20 cellular contexts compared by ENCODE assay signal in the genomic region with DNA sequence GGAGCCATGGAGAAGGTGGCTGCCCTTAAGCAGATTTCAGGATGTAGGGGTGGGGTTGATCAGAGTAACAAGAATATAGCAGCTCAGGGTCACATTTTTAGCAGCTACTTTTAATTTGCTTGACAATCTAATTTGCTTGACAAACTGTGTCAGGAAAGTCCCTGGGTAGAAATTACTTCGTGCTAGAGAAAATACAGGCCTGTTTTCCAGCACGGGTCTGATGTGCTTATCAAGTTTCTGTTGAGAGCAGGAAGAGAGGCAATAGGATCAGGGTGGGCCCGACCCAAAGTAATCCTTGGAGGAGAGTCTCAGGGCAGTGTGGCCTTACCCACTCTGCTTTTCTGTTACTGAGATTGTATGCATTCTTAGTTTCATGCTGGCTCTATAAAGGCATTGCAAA.
DNase-seq lines count a peak whose midpoint lies in the region; ATAC-seq and TF ChIP-seq lines count a peak whose summit lies in the region.
"Had no signal": no experiment of that assay in that cellular context is flagged by ENCODE, and none has a peak within 500 bp of the region (broad histone marks: within the 10 kb centered on the region; RNA-seq: fewer than 3 reads in every experiment).

No MANE protein-coding gene starts in this region.

- peak overlapping the region; percentile 23 for H3K27ac Mint-ChIP-seq in neural progenitor cell
- H3K27ac Mint-ChIP-seq: CD8-positive, alpha-beta T cell had no signal

- H3K4me3 ChIP-seq in SK-N-SH (ENCODE audit: low read depth in 2 of 2, low read length in 1 of 2) (no peak overlapping the region), GM23248 (no peak overlapping the region), SK-N-MC (no peak overlapping the region), neural progenitor cell (no peak overlapping the region)
- H3K4me3 ChIP-seq: BLaER1, HAP-1, MG63 had no signal

- no peak overlapping the region for H3K4me3 Mint-ChIP-seq in neural progenitor cell
- H3K4me3 Mint-ChIP-seq: CD8-positive, alpha-beta T cell had no signal

- H3K9me3 ChIP-seq in SK-N-SH, result no peaks in the 10 kb centered on the region
- H3K9me3 ChIP-seq in GM23248 (ENCODE audit: low read depth), result no peaks in the 10 kb centered on the region
- H3K9me3 ChIP-seq in SK-N-MC (ENCODE audit: low read depth, low read length), result 0 out of 2 replicates have a peak, but pooled peaks cover 2% of the 10 kb centered on the region
- H3K9me3 ChIP-seq in neural progenitor cell (ENCODE audit: low read depth), result no peaks in the 10 kb centered on the region
- H3K9me3 ChIP-seq: BLaER1, HAP-1, MG63 had no signal

- CTCF ChIA-PET in SK-N-SH (lab: Yijun Ruan, JAX), result interaction anchor here (0.7 to 1.6 kb wide), 5 partner anchors 19 to 475 kb away, joined by 3 to 4 read pairs (median 4); no protein-coding TSS in a partner anchor

- DNase-seq in SK-N-SH, result no peak
- no peak for DNase-seq in GM23248
- no peak for DNase-seq in SK-N-MC (ENCODE audit: low read depth, low spot score)
- DNase-seq in neural progenitor cell (ENCODE audit: low spot score), result no peak
- no peak for DNase-seq in KG1 (lab: John Stamatoyannopoulos, UW)
- no peak for DNase-seq in SIG-M5 (lab: John Stamatoyannopoulos, UW)
- DNase-seq in COLO668 (lab: John Stamatoyannopoulos, UW; ENCODE audit: unreplicated experiment), result no peak
- DNase-seq: CD8-positive, alpha-beta T cell; DMS53; NCI-H1092; NCI-H1436 treated with DMSO at 0.1 percent for 48 hours; NCI-H2029 treated with DMSO at 0.1 percent for 48 hours; NCI-H446 treated with DMSO at 0.1 percent for 48 hours; NCI-H69; NK-92 treated with Interleukin-12 subunit alpha and Interleukin-12 subunit beta, amount 100 ng/mL, for 24 hours; SW 1271 had no signal

- H3K4me1 ChIP-seq in SK-N-SH (ENCODE audit: control insufficient read depth in 1 of 2, insufficient read depth in 2 of 2, low read depth in 1 of 2, low read length in 1 of 2) (peaks cover 8 to 34% of the 10 kb centered on the region in 2 experiments; a peak in 3 of 4 replicates), GM23248 (ENCODE audit: insufficient read depth) (peaks cover 6% of the 10 kb centered on the region; the same call in 1 of the 2 replicates), neural progenitor cell (peaks cover 20% of the 10 kb centered on the region)
- H3K4me1 ChIP-seq: HAP-1 had no signal

- no peaks in the 10 kb centered on the region for H3K27me3 ChIP-seq in SK-N-SH (ENCODE audit: insufficient read depth)
- H3K27me3 ChIP-seq in GM23248 (replicated peaks; ENCODE audit: insufficient read depth), result no peaks in the 10 kb centered on the region
- H3K27me3 ChIP-seq in neural progenitor cell, result no peaks in the 10 kb centered on the region
- H3K27me3 ChIP-seq: BLaER1, MG63 had no signal

- TF ChIP-seq RAD21 in SK-N-SH (IDR thresholded peaks at IDR 0.05; ENCODE audit: low read length), result peak; percentile 16; the same call in 1 of the 2 replicates

- H3K4me2 ChIP-seq in SK-N-SH (no peak overlapping the region), GM23248 (ENCODE audit: unreplicated experiment) (no peak overlapping the region), neural progenitor cell (no peak overlapping the region)
- H3K4me2 ChIP-seq: BLaER1 had no signal

- no peak overlapping the region for H3K27ac ChIP-seq in SK-N-SH (ENCODE audit: low read depth in 2 of 2, low read length in 1 of 2)
- no peak overlapping the region for H3K27ac ChIP-seq in GM23248
- H3K27ac ChIP-seq in SK-N-MC, result peak overlapping the region; percentile 6; the same call in 1 of the 2 replicates
- H3K27ac ChIP-seq in neural progenitor cell, result no peak overlapping the region
- H3K27ac ChIP-seq: BLaER1 had no signal

- H3K79me2 ChIP-seq in SK-N-SH (ENCODE audit: insufficient read depth) (no peaks in the 10 kb centered on the region), GM23248 (ENCODE audit: insufficient read depth) (peaks cover 6% of the 10 kb centered on the region), neural progenitor cell (ENCODE audit: low read depth) (no peaks in the 10 kb centered on the region)

- no peak for ATAC-seq in SK-N-SH treated with all-trans-retinoic acid at 6 μM for 48 hours
- ATAC-seq: CD8-positive, alpha-beta T cell had no signal

- H2AFZ ChIP-seq in SK-N-SH (ENCODE audit: low read depth) (no peak overlapping the region), GM23248 (peak overlapping the region; percentile 33), neural progenitor cell (replicated peaks) (no peak overlapping the region)

- no peaks in the 10 kb centered on the region for H3K36me3 Mint-ChIP-seq in neural progenitor cell
- H3K36me3 Mint-ChIP-seq: CD8-positive, alpha-beta T cell had no signal

- peaks cover 11% of the 10 kb centered on the region for H3K9me3 Mint-ChIP-seq in neural progenitor cell
- H3K9me3 Mint-ChIP-seq: CD8-positive, alpha-beta T cell had no signal

- H4K20me1 ChIP-seq in SK-N-SH (ENCODE audit: insufficient read depth) (no peaks in the 10 kb centered on the region), GM23248 (ENCODE audit: insufficient read depth) (no peaks in the 10 kb centered on the region), neural progenitor cell (ENCODE audit: low read depth) (no peaks in the 10 kb centered on the region)
- H4K20me1 ChIP-seq: BLaER1 had no signal

- peak in 1 of 2 experiments; percentile 56; a peak in 1 of 4 replicates for TF ChIP-seq EP300 in SK-N-SH (IDR thresholded peaks at IDR 0.05; ENCODE audit: borderline replicate concordance in 1 of 2, low read depth in 1 of 2, low read length in 1 of 2)

- in situ Hi-C loops in GM23248 (cut with MboI), result no loop called here

- WGBS in SK-N-SH (ENCODE audit: low lambda C conversion rate), result 2% methylated on average over 3 of the region's 3 CpGs
- 0 to 8% methylated on average over 3 of the region's 3 CpGs for WGBS in GM23248 (ENCODE audit: low coverage in 1 of 2, low lambda C conversion rate in 2 of 2, missing lambda C conversion rate in 2 of 2), 2 experiments

- H3K9ac ChIP-seq in SK-N-SH (no peak overlapping the region), GM23248 (no peak overlapping the region), SK-N-MC (ENCODE audit: insufficient read length) (no peak overlapping the region), neural progenitor cell (no peak overlapping the region)
- H3K9ac ChIP-seq: BLaER1 had no signal

- H3K36me3 ChIP-seq in SK-N-SH (replicated peaks in 1 of 2; ENCODE audit: control insufficient read depth in 1 of 2, insufficient read depth in 2 of 2, low read length in 1 of 2) (no peaks in the 10 kb centered on the region), GM23248 (ENCODE audit: low read depth) (no peaks in the 10 kb centered on the region), SK-N-MC (ENCODE audit: insufficient read depth, low read length) (no peaks in the 10 kb centered on the region), neural progenitor cell (no peaks in the 10 kb centered on the region)
- H3K36me3 ChIP-seq: BLaER1, HAP-1, MG63 had no signal

- H3K9me2 ChIP-seq in SK-N-SH (no peaks in the 10 kb centered on the region), GM23248 (ENCODE audit: insufficient read depth) (no peaks in the 10 kb centered on the region)

- POLR2A ChIA-PET in SK-N-SH (lab: Yijun Ruan, JAX), result no interaction called here

- H3F3A ChIP-seq in SK-N-SH (replicated peaks; ENCODE audit: insufficient read depth), result no peaks in the 10 kb centered on the region
- H3F3A ChIP-seq in GM23248 (ENCODE audit: insufficient read depth), result no peaks in the 10 kb centered on the region
- no peaks in the 10 kb centered on the region for H3F3A ChIP-seq in neural progenitor cell (ENCODE audit: low read depth)

- TF ChIP-seq CTCF in SK-N-SH (IDR thresholded peaks at IDR 0.05), result no peak
- no peak for TF ChIP-seq CTCF in neural progenitor cell (IDR thresholded peaks at IDR 0.05)

- peaks cover 8% of the 10 kb centered on the region for H3K27me3 Mint-ChIP-seq in neural progenitor cell (ENCODE audit: insufficient read depth, low read depth)

- H3K4me1 Mint-ChIP-seq in neural progenitor cell, result peaks cover 44% of the 10 kb centered on the region

TF ChIP-seq in SK-N-SH, 30 proteins besides CTCF, POLR2A, EP300 and RAD21:
- TF ChIP-seq RCOR1 (IDR thresholded peaks at IDR 0.05; ENCODE audit: low read length), result peak; percentile 65
- no peak for TF ChIP-seq SMC3 (IDR thresholded peaks at IDR 0.05; ENCODE audit: low read depth, low read length)
- TF ChIP-seq GATA2 (CRISPR knock-in tag; IDR thresholded peaks at IDR 0.05), result 0 out of 2 replicates have a peak, but pooled peaks have one; percentile 22

TF ChIP-seq in SK-N-SH treated with all-trans-retinoic acid at 6 μM for 48 hours, 23 proteins besides CTCF, POLR2A, EP300 and RAD21:
- no peak for TF ChIP-seq CSRNP3 (CRISPR knock-in tag; IDR thresholded peaks at IDR 0.05)
- no peak for TF ChIP-seq PPARA (CRISPR knock-in tag; IDR thresholded peaks at IDR 0.05; ENCODE audit: borderline replicate concordance)
- no peak for TF ChIP-seq GLIS3 (CRISPR knock-in tag; IDR thresholded peaks at IDR 0.05)
- no peak for TF ChIP-seq TOX (CRISPR knock-in tag; IDR thresholded peaks at IDR 0.05; ENCODE audit: borderline replicate concordance)
- TF ChIP-seq BACH2 (CRISPR knock-in tag; IDR thresholded peaks at IDR 0.05; ENCODE audit: borderline replicate concordance), result no peak
